In genomic region chr15:98292442-98293240, GRCh38 we compare ENCODE assay signal across 8 cellular contexts.
DNase-seq lines count a peak whose midpoint lies in the region; ATAC-seq and TF ChIP-seq lines count a peak whose summit lies in the region.

No MANE protein-coding gene starts in this region.

- H3K27ac Mint-ChIP-seq in HFFc6: no peak overlapping the region
- no peak overlapping the region for H3K27ac Mint-ChIP-seq in activated T-helper 17 cell treated with anti-CD3 and anti-CD28 coated beads, Interleukin-2, amount 50 U/mL, for 72 hours

- peaks cover 16% of the 10 kb centered on the region for H3K27me3 Mint-ChIP-seq in HFFc6 (ENCODE audit: insufficient read depth)
- peaks cover 12% of the 10 kb centered on the region for H3K27me3 Mint-ChIP-seq in activated T-helper 17 cell treated with anti-CD3 and anti-CD28 coated beads, Interleukin-2, amount 50 U/mL, for 72 hours

- H3K9me3 Mint-ChIP-seq in HFFc6: no peaks in the 10 kb centered on the region
- no peaks in the 10 kb centered on the region for H3K9me3 Mint-ChIP-seq in activated T-helper 17 cell treated with anti-CD3 and anti-CD28 coated beads, Interleukin-2, amount 50 U/mL, for 72 hours

- no peaks in the 10 kb centered on the region for H3K36me3 Mint-ChIP-seq in HFFc6 (ENCODE audit: low read depth)
- H3K36me3 Mint-ChIP-seq in activated T-helper 17 cell treated with anti-CD3 and anti-CD28 coated beads, Interleukin-2, amount 50 U/mL, for 72 hours (ENCODE audit: low read depth): no peaks in the 10 kb centered on the region

- peak; percentile 54 for ATAC-seq in activated T-helper 17 cell treated with anti-CD3 and anti-CD28 coated beads, Interleukin-2, amount 50 U/mL, for 72 hours (replicated peaks)

- DNase-seq in NCI-H82 (lab: John Stamatoyannopoulos, UW) (peak; percentile 62), NCI-H82 treated with DMSO at 0.1 percent for 48 hours (lab: John Stamatoyannopoulos, UW; ENCODE audit: unreplicated experiment) (no peak), HFFc6 (peak; percentile 10), NCI-H345 (lab: John Stamatoyannopoulos, UW) (peak; percentile 54), NCI-H1105 treated with DMSO at 0.1 percent for 48 hours (lab: John Stamatoyannopoulos, UW) (no peak)
- peak; percentile 18 for DNase-seq in stimulated activated CD4-positive, alpha-beta T cell treated with anti-CD3 and anti-CD28 coated beads, Interleukin-4, amount 100 ng/mL, for 24 hours

- peak; percentile 90 for TF ChIP-seq CTCF in HFFc6 (IDR thresholded peaks at IDR 0.05)

- H3K4me3 ChIP-seq in iPS-11a (ENCODE audit: low read depth, low read length): peak overlapping the region; percentile 31

- H3K4me1 Mint-ChIP-seq in HFFc6 (ENCODE audit: low read depth): peaks cover 11% of the 10 kb centered on the region; the same call in 1 of the 2 replicates
- H3K4me1 Mint-ChIP-seq in activated T-helper 17 cell treated with anti-CD3 and anti-CD28 coated beads, Interleukin-2, amount 50 U/mL, for 72 hours: no peaks in the 10 kb centered on the region

- peak overlapping the region; percentile 62; the same call in 1 of the 2 replicates for H3K4me3 Mint-ChIP-seq in HFFc6
- no peak overlapping the region for H3K4me3 Mint-ChIP-seq in activated T-helper 17 cell treated with anti-CD3 and anti-CD28 coated beads, Interleukin-2, amount 50 U/mL, for 72 hours

Comparison
In these comparisons a context has a peak if more than half of its experiments do, and no peak if none do; other contexts are left out.
1. DNase-seq: peak in NCI-H82 (single experiment), HFFc6 (single experiment), NCI-H345 (single experiment) and stimulated activated CD4-positive, alpha-beta T cell treated with anti-CD3 and anti-CD28 coated beads, Interleukin-4, amount 100 ng/mL, for 24 hours (single experiment); none in NCI-H82 treated with DMSO at 0.1 percent for 48 hours (single experiment) and NCI-H1105 treated with DMSO at 0.1 percent for 48 hours (single experiment).